ENCODE assay signal across 1 cellular context in genomic region chr11:93368022-93368421, GRCh38.
TF ChIP-seq lines count a peak whose summit lies in the region.

No MANE protein-coding gene starts in this region.

TF ChIP-seq in HCT116, 20 proteins besides CTCF, POLR2A, EP300 and RAD21 (continued from another document):
- TF ChIP-seq POLR2AphosphoS5 (IDR thresholded peaks at IDR 0.05; ENCODE audit: low read depth, low read length) (no peak), ZFX (IDR thresholded peaks at IDR 0.05) (no peak), FOSL1 (IDR thresholded peaks at IDR 0.05; ENCODE audit: low read depth) (no peak), ZNF274 (IDR thresholded peaks at IDR 0.05; ENCODE audit: low read depth, low read length) (no peak), ELF1 (IDR thresholded peaks at IDR 0.05; ENCODE audit: borderline replicate concordance, low read depth) (no peak), SRF (IDR thresholded peaks at IDR 0.05; ENCODE audit: low read depth) (no peak), YY1 (IDR thresholded peaks at IDR 0.05; ENCODE audit: extremely low read depth, insufficient replicate concordance, low read depth, low read length) (no peak), SIN3A (IDR thresholded peaks at IDR 0.05; ENCODE audit: low read depth) (no peak), ZBTB33 (IDR thresholded peaks at IDR 0.05; ENCODE audit: extremely low read depth, insufficient replicate concordance, low read length) (no peak), EZH2phosphoT487 (IDR thresholded peaks at IDR 0.05; ENCODE audit: borderline replicate concordance) (no peak), TCF7L2 (IDR thresholded peaks at IDR 0.05; ENCODE audit: borderline replicate concordance, extremely low read depth, insufficient read depth, insufficient read length) (no peak)
- TF ChIP-seq, protein P1, sequence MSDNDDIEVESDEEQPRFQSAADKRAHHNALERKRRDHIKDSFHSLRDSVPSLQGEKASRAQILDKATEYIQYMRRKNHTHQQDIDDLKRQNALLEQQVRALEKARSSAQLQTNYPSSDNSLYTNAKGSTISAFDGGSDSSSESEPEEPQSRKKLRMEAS (IDR thresholded peaks at IDR 0.05): no peak
- TF ChIP-seq, protein P2, sequence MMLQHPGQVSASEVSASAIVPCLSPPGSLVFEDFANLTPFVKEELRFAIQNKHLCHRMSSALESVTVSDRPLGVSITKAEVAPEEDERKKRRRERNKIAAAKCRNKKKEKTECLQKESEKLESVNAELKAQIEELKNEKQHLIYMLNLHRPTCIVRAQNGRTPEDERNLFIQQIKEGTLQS (IDR thresholded peaks at IDR 0.05): no peak
